Comparison of ENCODE assay signal across 8 cellular contexts in the genomic region with DNA sequence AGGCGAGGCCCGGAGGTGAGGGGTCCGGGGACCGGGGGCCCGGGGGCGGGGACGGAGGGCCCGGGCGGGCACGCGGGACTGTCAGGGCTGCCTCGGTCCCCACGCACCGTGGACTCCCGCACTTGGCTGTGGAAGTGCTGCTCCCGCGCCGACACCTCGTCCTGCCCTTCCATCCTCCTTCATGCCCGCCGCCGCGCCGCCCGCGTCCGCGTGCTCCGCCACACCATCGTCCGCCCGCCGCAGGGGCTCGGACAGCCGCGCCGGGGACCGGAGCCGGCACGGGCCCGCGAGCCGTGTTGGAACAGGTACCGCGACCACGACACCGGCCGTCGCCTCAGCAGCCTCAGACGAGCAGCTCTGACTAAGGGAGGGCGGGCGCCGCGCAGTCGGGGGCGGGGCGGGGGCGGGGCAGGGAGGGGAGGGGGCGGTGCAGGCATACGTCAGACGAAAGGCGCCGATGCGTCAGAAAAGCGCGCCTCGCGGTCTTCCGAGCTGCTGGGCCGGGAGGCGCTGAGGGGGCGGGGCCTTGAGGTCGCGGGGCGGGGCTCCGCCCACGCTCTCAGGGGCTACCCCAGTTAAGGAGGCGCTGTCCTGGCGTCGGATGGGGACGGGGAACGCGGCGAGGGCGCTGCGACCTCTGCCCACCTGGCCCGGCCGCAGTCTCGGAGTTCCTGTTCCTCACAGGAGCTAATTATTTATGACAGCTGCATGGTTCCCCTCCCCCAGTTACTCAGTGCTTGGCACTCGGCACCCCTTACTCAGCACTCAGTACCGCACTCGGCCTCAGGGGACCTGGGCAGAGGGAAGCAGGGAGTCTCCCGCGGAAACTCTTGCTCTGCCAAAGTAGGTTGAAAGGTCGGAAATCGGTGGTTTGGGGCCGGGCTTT. TPM values are rescaled to one million over a fixed set of nuclear protein-coding genes. Genes with fewer than 3 reads are reported as not detected.
A peak's percentile ranks its signal among the peaks of the same experiment; 100 is the strongest.
DNase-seq lines count a peak whose midpoint lies in the region; ATAC-seq and TF ChIP-seq lines count a peak whose summit lies in the region.

A gene with protein sequence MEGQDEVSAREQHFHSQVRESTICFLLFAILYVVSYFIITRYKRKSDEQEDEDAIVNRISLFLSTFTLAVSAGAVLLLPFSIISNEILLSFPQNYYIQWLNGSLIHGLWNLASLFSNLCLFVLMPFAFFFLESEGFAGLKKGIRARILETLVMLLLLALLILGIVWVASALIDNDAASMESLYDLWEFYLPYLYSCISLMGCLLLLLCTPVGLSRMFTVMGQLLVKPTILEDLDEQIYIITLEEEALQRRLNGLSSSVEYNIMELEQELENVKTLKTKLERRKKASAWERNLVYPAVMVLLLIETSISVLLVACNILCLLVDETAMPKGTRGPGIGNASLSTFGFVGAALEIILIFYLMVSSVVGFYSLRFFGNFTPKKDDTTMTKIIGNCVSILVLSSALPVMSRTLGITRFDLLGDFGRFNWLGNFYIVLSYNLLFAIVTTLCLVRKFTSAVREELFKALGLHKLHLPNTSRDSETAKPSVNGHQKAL (minus strand): TSS at position 363 of the 886 bp plus-strand sequence. CDS start 190 bp downstream, at position 173.

- no peaks in the 10 kb centered on the region for H3K9me3 Mint-ChIP-seq in effector memory CD8-positive, alpha-beta T cell

- WGBS in mesenchymal stem cell, result under 1% methylated on average over 34 of the region's 97 CpGs

- H3K36me3 Mint-ChIP-seq in effector memory CD8-positive, alpha-beta T cell (ENCODE audit: insufficient read depth), result peaks cover 13% of the 10 kb centered on the region

- H3K27me3 ChIP-seq in mesenchymal stem cell (ENCODE audit: control insufficient read depth in 1 of 2, insufficient read depth in 1 of 2, low read length in 2 of 2), result no peaks in the 10 kb centered on the region

- peak within 1 kb of the TSS in 1 of 2 experiments; percentile 94 for H3K23ac ChIP-seq in mesenchymal stem cell (ENCODE audit: low read length in 2 of 2)

- H3K27me3 Mint-ChIP-seq in effector memory CD8-positive, alpha-beta T cell, result no peaks in the 10 kb centered on the region

- peak within 1 kb of the TSS; percentile 88 for H4K8ac ChIP-seq in mesenchymal stem cell (ENCODE audit: low read length)

- H3K18ac ChIP-seq in mesenchymal stem cell (ENCODE audit: low read depth in 1 of 2, low read length in 2 of 2), result peak within 1 kb of the TSS; percentile 97 to 98

- peak; percentile 95 for DNase-seq in COLO829 (ENCODE audit: low spot score)
- DNase-seq in GM20000 (ENCODE audit: low spot score), result peak; percentile 99
- DNase-seq in HT-29 (ENCODE audit: low spot score), result peak; percentile 96
- peak; percentile 69 to 73 for DNase-seq in NOMO-1 (lab: John Stamatoyannopoulos, UW; ENCODE audit: unreplicated experiment in 2 of 2)
- peak; percentile 89 to 90 for DNase-seq in activated CD8-positive, alpha-beta memory T cell treated with anti-CD3 and anti-CD28 coated beads for 4 hours (ENCODE audit: low read depth in 2 of 2)
- DNase-seq in effector memory CD8-positive, alpha-beta T cell, result peak; percentile 84 to 92 (median 90)
- peak; percentile 94 for DNase-seq in mesenchymal stem cell
- peak; percentile 97 for DNase-seq in stimulated activated CD8-positive, alpha-beta memory T cell treated with anti-CD3 and anti-CD28 coated beads, Interleukin-12 subunit alpha, Interleukin-12 subunit beta, amount 100 ng/mL, for 4 hours (ENCODE audit: low read depth)

- H3K4me3 Mint-ChIP-seq in effector memory CD8-positive, alpha-beta T cell, result peak within 1 kb of the TSS; percentile 89 to 92

- peak within 1 kb of the TSS in 1 of 2 experiments; percentile 95 for H3K14ac ChIP-seq in mesenchymal stem cell (ENCODE audit: low read length in 2 of 2)

- H2BK12ac ChIP-seq in mesenchymal stem cell (ENCODE audit: low read length in 2 of 2), result peak within 1 kb of the TSS; percentile 83 to 88

- H3K4me1 Mint-ChIP-seq in effector memory CD8-positive, alpha-beta T cell (ENCODE audit: low read depth in 2 of 2), result peaks cover 20 to 24% of the 10 kb centered on the region in 2 donors

- H3K79me1 ChIP-seq in mesenchymal stem cell (replicated peaks; ENCODE audit: low read length, poor library complexity, severe bottlenecking), result peaks cover 15% of the 10 kb centered on the region

- no peak within 1 kb of the TSS for H2BK120ac ChIP-seq in mesenchymal stem cell (ENCODE audit: low read depth, low read length)

- H4K91ac ChIP-seq in mesenchymal stem cell (ENCODE audit: low read length), result peak within 1 kb of the TSS; percentile 82

- no peaks in the 10 kb centered on the region for H3K36me3 ChIP-seq in mesenchymal stem cell (ENCODE audit: control insufficient read depth in 1 of 2, insufficient read depth in 2 of 2, low read depth in 1 of 2, low read length in 2 of 2)

- TF ChIP-seq CTCF in GM20000 (IDR thresholded peaks at IDR 0.05; ENCODE audit: extremely low read depth, missing control alignments), result no peak

- H3K27ac Mint-ChIP-seq in effector memory CD8-positive, alpha-beta T cell, result peak within 1 kb of the TSS; percentile 87 to 88

- H3K9me3 ChIP-seq in mesenchymal stem cell (ENCODE audit: control insufficient read depth, low read length), result no peaks in the 10 kb centered on the region

- H3K4me2 ChIP-seq in mesenchymal stem cell (ENCODE audit: low read length, poor library complexity, severe bottlenecking), result peak within 1 kb of the TSS; percentile 99

- H3K27ac ChIP-seq in mesenchymal stem cell (ENCODE audit: low read length, poor library complexity, severe bottlenecking), result peak within 1 kb of the TSS; percentile 4

- H3K4ac ChIP-seq in mesenchymal stem cell (ENCODE audit: low read depth in 1 of 2, low read length in 2 of 2), result peak within 1 kb of the TSS; percentile 75 to 84

- peaks cover 2% of the 10 kb centered on the region for H3K4me1 ChIP-seq in mesenchymal stem cell (ENCODE audit: control insufficient read depth, insufficient read depth, low read depth, low read length)

- H2AK5ac ChIP-seq in mesenchymal stem cell (ENCODE audit: low read length, severe bottlenecking), result no peak within 1 kb of the TSS

- no peak within 1 kb of the TSS for H2BK15ac ChIP-seq in mesenchymal stem cell (ENCODE audit: low read depth, poor library complexity, severe bottlenecking)

- H3K9ac ChIP-seq in mesenchymal stem cell (ENCODE audit: low read length), result peak within 1 kb of the TSS; percentile 89

- peak within 1 kb of the TSS; percentile 83 to 99 for H3K4me3 ChIP-seq in mesenchymal stem cell (ENCODE audit: insufficient read depth in 1 of 2, low read depth in 1 of 2, low read length in 2 of 2)

- no peak within 1 kb of the TSS for H2BK5ac ChIP-seq in mesenchymal stem cell (ENCODE audit: low read depth, low read length, poor library complexity, severe bottlenecking)

- peak within 1 kb of the TSS; percentile 99 for H2AFZ ChIP-seq in mesenchymal stem cell (ENCODE audit: low read depth, low read length)

- peak; percentile 80 for ATAC-seq in effector memory CD8-positive, alpha-beta T cell (replicated peaks)

RNA-seq across cellular contexts. Expression of the gene that starts here (rescaled TPM):
- total RNA-seq in HT-29 (2014; rRNA removed; shearing (Covaris generic)), result 131 and 151 TPM in 2 replicates
- polyA plus RNA-seq in mesenchymal stem cell (2013, experiment 1 of 2), result 19.1 TPM
- polyA plus RNA-seq in mesenchymal stem cell (2013, experiment 2 of 2), result 20.0 TPM

Comparison
In these comparisons a context has a peak if more than half of its experiments do, and no peak if none do; other contexts are left out.
1. Peak in every context shown above with its lines: DNase-seq, ATAC-seq, H3K4me3 ChIP-seq and H3K27ac ChIP-seq.